Comparison of ENCODE assay signal across 1 cellular context in genomic region chr19:13102416-13102665, GRCh38.
TF ChIP-seq lines count a peak whose summit lies in the region.

No MANE protein-coding gene starts in this region.

TF ChIP-seq in GM23338, 12 proteins besides CTCF, POLR2A, EP300 and RAD21 (continued from another document):
- TF ChIP-seq ETS1 (IDR thresholded peaks at IDR 0.05): no peak
- no peak for TF ChIP-seq CREB1 (CRISPR knock-in tag; IDR thresholded peaks at IDR 0.05; ENCODE audit: low read depth)
TF ChIP-seq in GM23338: peak in this region for 0.
